ENCODE assay signal across 29 cellular contexts in the genomic region with DNA sequence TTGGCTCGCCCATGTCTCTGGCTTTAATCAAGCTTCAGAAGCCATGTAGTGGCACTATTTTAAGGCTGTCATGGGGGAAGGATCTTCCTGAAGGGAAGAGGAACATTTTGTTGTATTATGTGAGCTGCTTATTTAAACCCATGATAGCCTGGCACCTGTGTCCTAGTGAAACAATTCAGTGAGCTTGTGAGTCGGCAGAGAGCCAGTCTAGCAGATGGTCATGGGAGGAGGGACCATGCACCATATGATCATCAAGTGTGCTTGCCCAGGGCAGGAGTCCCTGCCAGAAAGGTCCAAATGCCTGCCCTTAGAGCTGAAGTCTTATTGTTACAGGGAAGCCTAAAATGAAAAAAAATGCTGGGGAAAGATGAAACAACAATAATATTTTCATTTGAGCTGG.
DNase-seq lines count a peak whose midpoint lies in the region; ATAC-seq and TF ChIP-seq lines count a peak whose summit lies in the region.
"Had no signal": no experiment of that assay in that cellular context is flagged by ENCODE, and none has a peak within 500 bp of the region (broad histone marks: within the 10 kb centered on the region; RNA-seq: fewer than 3 reads in every experiment).

No MANE protein-coding gene starts in this region.

- CTCF ChIA-PET in HEK293 (lab: Yijun Ruan, JAX) = interaction anchor here (1.6 kb wide), 1 partner anchor 271 kb away, joined by 6 read pairs; no protein-coding TSS in a partner anchor

- H3K4me2 ChIP-seq in neural progenitor cell = no peak overlapping the region
- H3K4me2 ChIP-seq: BLaER1 had no signal

- no peak overlapping the region for H3K27ac Mint-ChIP-seq in neural progenitor cell
- H3K27ac Mint-ChIP-seq: activated naive CD8-positive, alpha-beta T cell treated with anti-CD3 and anti-CD28 coated beads, Interleukin-2, amount 10 ng/mL, durations not matched to agents 7 days and 5 days; natural killer cell; stimulated activated naive B cell treated with anti-CD40 and anti-IgM and Interleukin-4, amounts not matched to agents 10 μg/mL and 1 μg/mL and 100 μg/mL, for 72 hours had no signal

- DNase-seq in NCI-H2171 (lab: John Stamatoyannopoulos, UW) (peak; percentile 37), body of pancreas (peak in 3 of 4 donors; percentile 19 to 56 (median 24)), gastrocnemius medialis (peak; percentile 68 to 80), neural progenitor cell (ENCODE audit: low spot score) (no peak), ecto neural progenitor cell (ENCODE audit: low spot score) (no peak)
- DNase-seq: activated CD4-positive, alpha-beta T cell treated with anti-CD3 and anti-CD28 coated beads for 4 hours; activated gamma-delta T cell; activated naive CD8-positive, alpha-beta T cell treated with anti-CD3 and anti-CD28 coated beads, Interleukin-2, amount 10 ng/mL, durations not matched to agents 7 days and 5 days; aorta; foreskin keratinocyte; lower lobe of right lung; MM.1S; natural killer cell; NCI-H1417 treated with DMSO at 0.1 percent for 48 hours; NCI-H2107; NCI-H510A treated with DMSO at 0.1 percent for 48 hours; Peyer's patch; SIG-M5; small intestine; stimulated activated naive B cell treated with anti-CD40 and anti-IgM and Interleukin-4, amounts not matched to agents 10 μg/mL and 1 μg/mL and 100 μg/mL, for 72 hours; T1000; upper lobe of left lung; WERI-Rb-1 had no signal

- H3K27ac ChIP-seq in HEK293 (ENCODE audit: extremely low read depth, low read depth, low read length) (no peak overlapping the region), body of pancreas (no peak overlapping the region), gastrocnemius medialis (peak overlapping the region; percentile 47 to 73 (median 65)), neural progenitor cell (no peak overlapping the region)
- H3K27ac ChIP-seq: BLaER1, esophagus muscularis mucosa, foreskin keratinocyte, lower lobe of right lung, Peyer's patch, upper lobe of left lung, WERI-Rb-1 had no signal

- H3K4me3 Mint-ChIP-seq in neural progenitor cell = no peak overlapping the region
- H3K4me3 Mint-ChIP-seq: activated naive CD8-positive, alpha-beta T cell treated with anti-CD3 and anti-CD28 coated beads, Interleukin-2, amount 10 ng/mL, durations not matched to agents 7 days and 5 days; natural killer cell; stimulated activated naive B cell treated with anti-CD40 and anti-IgM and Interleukin-4, amounts not matched to agents 10 μg/mL and 1 μg/mL and 100 μg/mL, for 72 hours had no signal

- ATAC-seq in body of pancreas (no peak), gastrocnemius medialis (peak; percentile 96 to 97), GM21737 (IDR thresholded peaks at IDR 0.05; ENCODE audit: unreplicated experiment) (no peak)
- ATAC-seq: foreskin keratinocyte; HepG2; lower lobe of right lung; natural killer cell; stimulated activated naive B cell treated with anti-CD40 and anti-IgM and Interleukin-4, amounts not matched to agents 10 μg/mL and 1 μg/mL and 100 μg/mL, for 72 hours had no signal

- peaks cover 10% of the 10 kb centered on the region for H3K27me3 Mint-ChIP-seq in neural progenitor cell (ENCODE audit: insufficient read depth, low read depth)

- H3K9ac ChIP-seq in neural progenitor cell = no peak overlapping the region
- H3K9ac ChIP-seq: BLaER1 had no signal

- H3K36me3 Mint-ChIP-seq in neural progenitor cell = no peaks in the 10 kb centered on the region
- H3K36me3 Mint-ChIP-seq: activated naive CD8-positive, alpha-beta T cell treated with anti-CD3 and anti-CD28 coated beads, Interleukin-2, amount 10 ng/mL, durations not matched to agents 7 days and 5 days; natural killer cell; stimulated activated naive B cell treated with anti-CD40 and anti-IgM and Interleukin-4, amounts not matched to agents 10 μg/mL and 1 μg/mL and 100 μg/mL, for 72 hours had no signal

- in situ Hi-C loops in gastrocnemius medialis (cut with MboI; ENCODE audit: low sequenced_read_pairs in 4 of 4) = loop anchor here in 2 of 4 donors (25.0 kb wide), 2 partner anchors 152 to 348 kb away; no protein-coding TSS in a partner anchor

- TF ChIP-seq POLR2A in body of pancreas (IDR thresholded peaks at IDR 0.05) (no peak), gastrocnemius medialis (IDR thresholded peaks at IDR 0.05) (no peak)

- peaks cover 0 to 4% of the 10 kb centered on the region in 2 donors for H3K27me3 ChIP-seq in body of pancreas
- no peaks in the 10 kb centered on the region for H3K27me3 ChIP-seq in gastrocnemius medialis
- H3K27me3 ChIP-seq in neural progenitor cell = peaks cover 75% of the 10 kb centered on the region
- H3K27me3 ChIP-seq: BLaER1, Peyer's patch, upper lobe of left lung had no signal

- no peaks in the 10 kb centered on the region for H3F3A ChIP-seq in neural progenitor cell (ENCODE audit: low read depth)

- 37 to 45% methylated on average over 2 of the region's 2 CpGs for WGBS in body of pancreas, 2 donors

- no peaks in the 10 kb centered on the region for H3K9me3 Mint-ChIP-seq in neural progenitor cell
- H3K9me3 Mint-ChIP-seq: activated naive CD8-positive, alpha-beta T cell treated with anti-CD3 and anti-CD28 coated beads, Interleukin-2, amount 10 ng/mL, durations not matched to agents 7 days and 5 days; natural killer cell; stimulated activated naive B cell treated with anti-CD40 and anti-IgM and Interleukin-4, amounts not matched to agents 10 μg/mL and 1 μg/mL and 100 μg/mL, for 72 hours had no signal

- intact Hi-C loops in body of pancreas (cut with DNase I) = no loop called here
- intact Hi-C loops in gastrocnemius medialis (cut with DNase I; ENCODE audit: low total_unique reads) = no loop called here

- H3K9me3 ChIP-seq in HEK293 (ENCODE audit: control insufficient read depth, insufficient read depth, low read depth, low read length) (no peaks in the 10 kb centered on the region), body of pancreas (no peaks in the 10 kb centered on the region), gastrocnemius medialis (no peaks in the 10 kb centered on the region), neural progenitor cell (ENCODE audit: low read depth) (no peaks in the 10 kb centered on the region)
- H3K9me3 ChIP-seq: BLaER1, esophagus muscularis mucosa, HAP-1, lower lobe of right lung, Peyer's patch, upper lobe of left lung had no signal

- TF ChIP-seq CTCF in HEK293 (tag by site-specific recombination; IDR thresholded peaks at IDR 0.05) = no peak
- TF ChIP-seq CTCF in body of pancreas (IDR thresholded peaks at IDR 0.05) = no peak
- TF ChIP-seq CTCF in gastrocnemius medialis (IDR thresholded peaks at IDR 0.05 in 4 of 5, conservative IDR thresholded peaks at IDR 0.05 in 1 of 5) = no peak
- no peak for TF ChIP-seq CTCF in neural progenitor cell (IDR thresholded peaks at IDR 0.05)

- H3K4me1 Mint-ChIP-seq in neural progenitor cell = no peaks in the 10 kb centered on the region
- H3K4me1 Mint-ChIP-seq: natural killer cell; stimulated activated naive B cell treated with anti-CD40 and anti-IgM and Interleukin-4, amounts not matched to agents 10 μg/mL and 1 μg/mL and 100 μg/mL, for 72 hours had no signal

- H3K36me3 ChIP-seq in HEK293 (ENCODE audit: control insufficient read depth in 2 of 2, insufficient read depth in 1 of 2, low read length in 2 of 2) (no peaks in the 10 kb centered on the region), body of pancreas (replicated peaks in 1 of 2; ENCODE audit: insufficient read depth in 1 of 2, low read depth in 2 of 2) (no peaks in the 10 kb centered on the region), gastrocnemius medialis (no peaks in the 10 kb centered on the region), neural progenitor cell (no peaks in the 10 kb centered on the region)
- H3K36me3 ChIP-seq: BLaER1, esophagus muscularis mucosa, HAP-1, lower lobe of right lung, Peyer's patch, upper lobe of left lung, WERI-Rb-1 had no signal

- H3K4me3 ChIP-seq in HEK293 (ENCODE audit: low read depth, low read length) = no peak overlapping the region
- H3K4me3 ChIP-seq in body of pancreas = no peak overlapping the region
- no peak overlapping the region for H3K4me3 ChIP-seq in gastrocnemius medialis
- no peak overlapping the region for H3K4me3 ChIP-seq in neural progenitor cell
- H3K4me3 ChIP-seq: BLaER1, esophagus muscularis mucosa, HAP-1, lower lobe of right lung, Peyer's patch, upper lobe of left lung had no signal

- POLR2A ChIA-PET in HEK293 (lab: Yijun Ruan, JAX) = interaction anchor here (0.9 kb wide), 1 partner anchor 171 kb away, joined by 3 read pairs; a partner anchor contains a TSS

- no peaks in the 10 kb centered on the region for H4K20me1 ChIP-seq in neural progenitor cell (ENCODE audit: low read depth)
- H4K20me1 ChIP-seq: BLaER1 had no signal

- H3K79me2 ChIP-seq in neural progenitor cell (ENCODE audit: low read depth) = no peaks in the 10 kb centered on the region

- H2AFZ ChIP-seq in neural progenitor cell (replicated peaks) = no peak overlapping the region

- no peaks in the 10 kb centered on the region for H3K4me1 ChIP-seq in HEK293 (ENCODE audit: control insufficient read depth, insufficient read depth, low read length)
- H3K4me1 ChIP-seq in body of pancreas = no peaks in the 10 kb centered on the region
- H3K4me1 ChIP-seq in gastrocnemius medialis = peaks cover 0 to 11% of the 10 kb centered on the region in 2 donors
- no peaks in the 10 kb centered on the region for H3K4me1 ChIP-seq in neural progenitor cell
- H3K4me1 ChIP-seq: BLaER1, esophagus muscularis mucosa, foreskin keratinocyte, HAP-1, lower lobe of right lung, Peyer's patch, upper lobe of left lung had no signal

TF ChIP-seq in HEK293, 187 proteins besides CTCF, POLR2A, EP300 and RAD21:
- TF ChIP-seq TCF7L2 (IDR thresholded peaks at IDR 0.05; ENCODE audit: borderline replicate concordance, low read depth, low read length) (no peak), ZNF335 (tag by site-specific recombination; conservative IDR thresholded peaks at IDR 0.05) (0 out of 2 replicates have a peak, but pooled peaks have one; percentile 18)
- TF ChIP-seq, protein P1, sequence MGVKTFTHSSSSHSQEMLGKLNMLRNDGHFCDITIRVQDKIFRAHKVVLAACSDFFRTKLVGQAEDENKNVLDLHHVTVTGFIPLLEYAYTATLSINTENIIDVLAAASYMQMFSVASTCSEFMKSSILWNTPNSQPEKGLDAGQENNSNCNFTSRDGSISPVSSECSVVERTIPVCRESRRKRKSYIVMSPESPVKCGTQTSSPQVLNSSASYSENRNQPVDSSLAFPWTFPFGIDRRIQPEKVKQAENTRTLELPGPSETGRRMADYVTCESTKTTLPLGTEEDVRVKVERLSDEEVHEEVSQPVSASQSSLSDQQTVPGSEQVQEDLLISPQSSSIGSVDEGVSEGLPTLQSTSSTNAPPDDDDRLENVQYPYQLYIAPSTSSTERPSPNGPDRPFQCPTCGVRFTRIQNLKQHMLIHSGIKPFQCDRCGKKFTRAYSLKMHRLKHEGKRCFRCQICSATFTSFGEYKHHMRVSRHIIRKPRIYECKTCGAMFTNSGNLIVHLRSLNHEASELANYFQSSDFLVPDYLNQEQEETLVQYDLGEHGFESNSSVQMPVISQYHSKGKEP (tag by site-specific recombination; IDR thresholded peaks at IDR 0.05) = no peak

Comparison
In these comparisons a context has a peak if more than half of its experiments do, and no peak if none do; other contexts are left out.
1. H3K27ac ChIP-seq: peak in gastrocnemius medialis (4 of 4); none in HEK293 (single experiment), body of pancreas (0 of 4) and neural progenitor cell (single experiment).
2. DNase-seq: peak in NCI-H2171 (single experiment), body of pancreas (3 of 4) and gastrocnemius medialis (2 of 2); none in neural progenitor cell (single experiment) and ecto neural progenitor cell (single experiment).
3. ATAC-seq: peak in gastrocnemius medialis (2 of 2); none in body of pancreas (single experiment) and GM21737 (single experiment).